9 cellular contexts compared by ENCODE assay signal in genomic region chr17:35766903-35767510, GRCh38. TPM values are rescaled to one million over a fixed set of nuclear protein-coding genes. Genes with fewer than 3 reads are reported as not detected.
DNase-seq lines count a peak whose midpoint lies in the region; ATAC-seq, FAIRE-seq and TF ChIP-seq lines count a peak whose summit lies in the region.
"Had no signal": no experiment of that assay in that cellular context is flagged by ENCODE, and none has a peak within 500 bp of the region (broad histone marks: within the 10 kb centered on the region; RNA-seq: fewer than 3 reads in every experiment).

No MANE protein-coding gene starts in this region.

- no peaks in the 10 kb centered on the region for H3K36me3 ChIP-seq in kidney (ENCODE audit: control insufficient read depth in 1 of 2, insufficient read depth in 2 of 2, low read length in 2 of 2)
- no peaks in the 10 kb centered on the region for H3K36me3 ChIP-seq in aorta (ENCODE audit: control insufficient read depth in 1 of 2, insufficient read depth in 2 of 2, low read length in 1 of 2)
- H3K36me3 ChIP-seq: neutrophil had no signal

- H3K9me3 ChIP-seq in kidney (ENCODE audit: control insufficient read depth in 1 of 2, low read length in 2 of 2) (no peaks in the 10 kb centered on the region), aorta (ENCODE audit: control insufficient read depth, low read length) (no peaks in the 10 kb centered on the region)
- H3K9me3 ChIP-seq: neutrophil had no signal

- no peaks in the 10 kb centered on the region for H3K27me3 ChIP-seq in aorta (ENCODE audit: control insufficient read depth in 1 of 2, insufficient read depth in 2 of 2, low read length in 1 of 2)

- DNase-seq in NCI-H2196 (lab: John Stamatoyannopoulos, UW; ENCODE audit: unreplicated experiment) (peak; percentile 15), NCI-H2196 treated with DMSO at 0.1 percent for 48 hours (lab: John Stamatoyannopoulos, UW; ENCODE audit: unreplicated experiment) (no peak), LNCaP clone FGC (ENCODE audit: low read depth) (no peak), kidney (no peak), aorta (no peak)
- DNase-seq in activated naive CD4-positive, alpha-beta T cell treated with anti-CD3 and anti-CD28 coated beads, Interleukin-2, amount 50 U/mL, for 16 hours = peak; percentile 45

- 39 to 42% methylated on average over 7 of the region's 7 CpGs for WGBS in aorta, 2 donors

- intact Hi-C loops in kidney (cut with DNase I) = loop anchor here (5.0 kb wide), 1 partner anchor 40 kb away; the partner anchor contains the start of gene TAF15
- intact Hi-C loops in aorta (cut with DNase I) = no loop called here

- H3K4me3 ChIP-seq in LNCaP clone FGC (ENCODE audit: low read depth, low read length) (no peak overlapping the region), kidney (ENCODE audit: low read length in 2 of 2) (no peak overlapping the region), aorta (ENCODE audit: low read length in 2 of 2) (no peak overlapping the region)

- no peak for FAIRE-seq in kidney (lab: Jason Lieb, UNC)

- H3K9ac ChIP-seq in kidney (ENCODE audit: low read length in 2 of 2) = no peak overlapping the region

- no peak overlapping the region for H3K27ac ChIP-seq in kidney (ENCODE audit: low read depth in 2 of 2, low read length in 2 of 2)
- H3K27ac ChIP-seq in aorta (ENCODE audit: low read depth in 1 of 2, low read length in 2 of 2) = no peak overlapping the region
- H3K27ac ChIP-seq: neutrophil had no signal

- TF ChIP-seq CTCF in LNCaP clone FGC (IDR thresholded peaks at IDR 0.05; ENCODE audit: control insufficient read depth, extremely low read depth, insufficient read depth) (peak; percentile 72), kidney (IDR thresholded peaks at IDR 0.05; ENCODE audit: borderline replicate concordance, extremely low read depth, insufficient read depth) (peak; percentile 20)

- peaks cover 0 to 2% of the 10 kb centered on the region in 2 donors for H3K4me1 ChIP-seq in kidney (ENCODE audit: control insufficient read depth in 1 of 2, insufficient read depth in 1 of 2, low read depth in 1 of 2, low read length in 2 of 2)
- H3K4me1 ChIP-seq in aorta (ENCODE audit: control insufficient read depth in 1 of 2, insufficient read depth in 2 of 2, low read length in 2 of 2) = no peaks in the 10 kb centered on the region

- ATAC-seq in aorta (ENCODE audit: low FRiP score) (no peak), GM21360 (IDR thresholded peaks at IDR 0.05; ENCODE audit: unreplicated experiment) (no peak), HG02885 (IDR thresholded peaks at IDR 0.05; ENCODE audit: poor library complexity, unreplicated experiment) (no peak)

RNA-seq across cellular contexts. Expression of gene C17orf50, which starts 6.3 kb away (rescaled TPM):
- total RNA-seq in kidney (not detected), aorta (not detected)
- polyA plus RNA-seq in kidney (ENCODE audit: insufficient read depth, low read depth, low replicate concordance) (0.41 TPM), aorta (not detected)

RNA-seq across cellular contexts. Expression of gene GAS2L2, which starts 14.0 kb away (rescaled TPM):
- total RNA-seq in kidney = not detected
- polyA plus RNA-seq in kidney (ENCODE audit: insufficient read depth, low read depth, low replicate concordance) = not detected
- not detected for total RNA-seq in aorta
- polyA plus RNA-seq in aorta = under 1 TPM in 1 of 2 donors, not detected in 1; 0.05 TPM

RNA-seq across cellular contexts. Expression of gene MMP28, which starts 28.4 kb away (rescaled TPM):
- total RNA-seq in kidney = 4.5 TPM
- 10.3 TPM for polyA plus RNA-seq in kidney (ENCODE audit: insufficient read depth, low read depth, low replicate concordance)
- total RNA-seq in aorta = 1 to 10 TPM; 4.5 to 6.4 TPM
- polyA plus RNA-seq in aorta = 1 to 10 TPM; 1.5 to 5.4 TPM

RNA-seq across cellular contexts. Expression of gene RASL10B, which starts 35.6 kb away (rescaled TPM):
- total RNA-seq in kidney = 2.4 TPM
- 1.5 TPM for polyA plus RNA-seq in kidney (ENCODE audit: insufficient read depth, low read depth, low replicate concordance)
- 1 to 10 TPM; 1.3 to 3.5 TPM for total RNA-seq in aorta
- polyA plus RNA-seq in aorta = 1 to 10 TPM in 1 of 2 donors, under 1 TPM in 1; 0.31 to 1.3 TPM

RNA-seq across cellular contexts. Expression of gene TAF15, which starts 42.3 kb away (rescaled TPM):
- total RNA-seq in kidney (149 TPM), aorta (100 to 1,000 TPM; 136 to 167 TPM)
- polyA plus RNA-seq in kidney (ENCODE audit: insufficient read depth, low read depth, low replicate concordance) (66.3 TPM), aorta (100 to 1,000 TPM in 1 of 2 donors, 10 to 100 TPM in 1; 86.2 to 143 TPM)

Comparison
In these comparisons a context has a peak if more than half of its experiments do, and no peak if none do; other contexts are left out.
1. DNase-seq: peak in NCI-H2196 (single experiment) and activated naive CD4-positive, alpha-beta T cell treated with anti-CD3 and anti-CD28 coated beads, Interleukin-2, amount 50 U/mL, for 16 hours (single experiment); none in NCI-H2196 treated with DMSO at 0.1 percent for 48 hours (single experiment), LNCaP clone FGC (single experiment), kidney (single experiment) and aorta (0 of 2).